In genomic region chr12:105485321-105485910, GRCh38 we compare ENCODE assay signal across 12 cellular contexts.
A peak's percentile ranks its signal among the peaks of the same experiment; 100 is the strongest.
DNase-seq lines count a peak whose midpoint lies in the region; ATAC-seq and TF ChIP-seq lines count a peak whose summit lies in the region.
"Had no signal": no experiment of that assay in that cellular context is flagged by ENCODE, and none has a peak within 500 bp of the region (broad histone marks: within the 10 kb centered on the region; RNA-seq: fewer than 3 reads in every experiment).

No MANE protein-coding gene starts in this region.

- DNase-seq in HS-27A (ENCODE audit: low read depth) (peak; percentile 71), chondrocyte (ENCODE audit: low spot score) (no peak), iris pigment epithelial cell (ENCODE audit: low read depth) (peak; percentile 90), skeletal muscle cell (ENCODE audit: low read depth) (peak; percentile 64), NCI-H1417 (lab: John Stamatoyannopoulos, UW) (no peak)
- DNase-seq: colonic mucosa; NCI-H2081 treated with DMSO at 0.1 percent for 48 hours; stimulated activated CD4-positive, alpha-beta T cell treated with anti-CD3 and anti-CD28 coated beads, Interleukin-4, amount 100 ng/mL, for 1 hour had no signal

- H3K4me3 Mint-ChIP-seq in chondrocyte (ENCODE audit: unreplicated experiment): no peak overlapping the region
- H3K4me3 Mint-ChIP-seq: nephron had no signal

- ATAC-seq in HG02973 (IDR thresholded peaks at IDR 0.05; ENCODE audit: unreplicated experiment) (no peak), HG03342 (IDR thresholded peaks at IDR 0.05; ENCODE audit: unreplicated experiment) (no peak), HG03108 (IDR thresholded peaks at IDR 0.05; ENCODE audit: unreplicated experiment) (no peak)

- no peak overlapping the region for H3K4me3 ChIP-seq in skeletal muscle cell (ENCODE audit: low read depth, low read length)
- H3K4me3 ChIP-seq: colonic mucosa had no signal

- peaks cover 55% of the 10 kb centered on the region for H3K4me1 Mint-ChIP-seq in chondrocyte (ENCODE audit: low read depth)
- H3K4me1 Mint-ChIP-seq: nephron had no signal

- no peak for TF ChIP-seq CTCF in chondrocyte (IDR thresholded peaks at IDR 0.05)

- peak overlapping the region; percentile 65 for H3K27ac Mint-ChIP-seq in chondrocyte (ENCODE audit: unreplicated experiment)
- H3K27ac Mint-ChIP-seq: nephron had no signal

- H3K27me3 Mint-ChIP-seq in chondrocyte (ENCODE audit: low read depth): no peaks in the 10 kb centered on the region

- peaks cover 4% of the 10 kb centered on the region for H3K36me3 Mint-ChIP-seq in chondrocyte (ENCODE audit: low read depth)

- no peaks in the 10 kb centered on the region for H3K9me3 Mint-ChIP-seq in chondrocyte (ENCODE audit: low read depth)
- H3K9me3 Mint-ChIP-seq: nephron had no signal

Comparison
In these comparisons a context has a peak if more than half of its experiments do, and no peak if none do; other contexts are left out.
1. DNase-seq: peak in HS-27A (single experiment), iris pigment epithelial cell (single experiment) and skeletal muscle cell (single experiment); none in chondrocyte (single experiment) and NCI-H1417 (0 of 3).